8 cellular contexts compared by ENCODE assay signal in genomic region chr14:24139272-24139934, GRCh38. TPM values are rescaled to one million over a fixed set of nuclear protein-coding genes. Genes with fewer than 3 reads are reported as not detected.
DNase-seq lines count a peak whose midpoint lies in the region; ATAC-seq and TF ChIP-seq lines count a peak whose summit lies in the region.

No MANE protein-coding gene starts in this region.

- TF ChIP-seq CTCF in GM12864 (IDR thresholded peaks at IDR 0.05; ENCODE audit: low read depth, low read length, missing control alignments) (peak; percentile 24), progenitor cell of endocrine pancreas (IDR thresholded peaks at IDR 0.05; ENCODE audit: unreplicated experiment) (no peak), coronary artery (IDR thresholded peaks at IDR 0.05) (no peak), testis (IDR thresholded peaks at IDR 0.05) (no peak)

- H3K4me3 ChIP-seq in GM12864 (ENCODE audit: low read depth, low read length) (peak overlapping the region; percentile 70), coronary artery (no peak overlapping the region), testis (no peak overlapping the region)

- no peaks in the 10 kb centered on the region for H3K27me3 ChIP-seq in testis

- no peak for ATAC-seq in central memory CD8-positive, alpha-beta T cell (replicated peaks; ENCODE audit: extremely low read depth, poor library complexity, severe bottlenecking)
- ATAC-seq in HG03025 (IDR thresholded peaks at IDR 0.05; ENCODE audit: low FRiP score, unreplicated experiment), result no peak

- no peaks in the 10 kb centered on the region for H3K9me3 ChIP-seq in testis

- intact Hi-C loops in testis (cut with DNase I; ENCODE audit: low total_unique reads), result no loop called here

- DNase-seq in GM12864 (ENCODE audit: low read depth) (no peak), LoVo (ENCODE audit: low spot score) (peak; percentile 20), progenitor cell of endocrine pancreas (ENCODE audit: low spot score, unreplicated experiment) (no peak), coronary artery (ENCODE audit: low spot score) (no peak), testis (no peak), NCI-H2171 treated with DMSO at 0.1 percent for 48 hours (lab: John Stamatoyannopoulos, UW) (no peak)
- DNase-seq in central memory CD8-positive, alpha-beta T cell (ENCODE audit: low spot score in 2 of 2), result no peak

- TF ChIP-seq POLR2A in testis (IDR thresholded peaks at IDR 0.05), result no peak

- H3K27ac Mint-ChIP-seq in central memory CD8-positive, alpha-beta T cell (ENCODE audit: low read depth), result peak overlapping the region; percentile 24
- no peak overlapping the region for H3K27ac Mint-ChIP-seq in progenitor cell of endocrine pancreas

- peaks cover 24% of the 10 kb centered on the region for H3K4me1 ChIP-seq in testis

- peak overlapping the region; percentile 73 for H3K4me3 Mint-ChIP-seq in central memory CD8-positive, alpha-beta T cell
- H3K4me3 Mint-ChIP-seq in progenitor cell of endocrine pancreas (ENCODE audit: low read depth), result peak overlapping the region; percentile 61

- H3K27me3 Mint-ChIP-seq in central memory CD8-positive, alpha-beta T cell, result no peaks in the 10 kb centered on the region
- H3K27me3 Mint-ChIP-seq in progenitor cell of endocrine pancreas, result no peaks in the 10 kb centered on the region

- H3K9me3 Mint-ChIP-seq in central memory CD8-positive, alpha-beta T cell, result no peaks in the 10 kb centered on the region
- H3K9me3 Mint-ChIP-seq in progenitor cell of endocrine pancreas (ENCODE audit: low read depth), result no peaks in the 10 kb centered on the region

- H3K27ac ChIP-seq in coronary artery (peak overlapping the region in 1 of 2 donors; percentile 17), testis (no peak overlapping the region)

- 81 to 91% methylated on average over 9 of the region's 9 CpGs for WGBS in testis, 2 donors

- H3K36me3 ChIP-seq in testis (ENCODE audit: low read depth, missing control alignments), result no peaks in the 10 kb centered on the region

- peaks cover 50% of the 10 kb centered on the region for H3K4me1 Mint-ChIP-seq in central memory CD8-positive, alpha-beta T cell
- peaks cover 28% of the 10 kb centered on the region for H3K4me1 Mint-ChIP-seq in progenitor cell of endocrine pancreas (ENCODE audit: low read depth)

- H3K36me3 Mint-ChIP-seq in central memory CD8-positive, alpha-beta T cell (ENCODE audit: insufficient read depth), result peaks cover 17% of the 10 kb centered on the region
- H3K36me3 Mint-ChIP-seq in progenitor cell of endocrine pancreas (ENCODE audit: insufficient read depth), result peaks cover 6% of the 10 kb centered on the region

RNA-seq across cellular contexts. Expression of gene EMC9, which starts 2.0 kb away (rescaled TPM):
- total RNA-seq in progenitor cell of endocrine pancreas (22.8 and 22.9 TPM in 2 replicates), testis (10 to 100 TPM; 15.2 to 23.9 TPM)
- polyA plus RNA-seq in testis (ENCODE audit: insufficient read depth, low read depth, low replicate concordance), result 33.7 TPM

RNA-seq across cellular contexts. Expression of gene PSME1, which starts 3.4 kb away (rescaled TPM):
- total RNA-seq in progenitor cell of endocrine pancreas (101 and 103 TPM in 2 replicates), testis (10 to 100 TPM; 43.3 to 63.9 TPM)
- polyA plus RNA-seq in testis (ENCODE audit: insufficient read depth, low read depth, low replicate concordance), result 101 TPM

RNA-seq across cellular contexts. Expression of gene PSME2, which starts 7.0 kb away (rescaled TPM):
- 118 and 120 TPM in 2 replicates for total RNA-seq in progenitor cell of endocrine pancreas
- total RNA-seq in testis, result 10 to 100 TPM; 49.8 to 78.1 TPM
- 122 TPM for polyA plus RNA-seq in testis (ENCODE audit: insufficient read depth, low read depth, low replicate concordance)

RNA-seq across cellular contexts. Expression of gene RNF31, which starts 7.9 kb away (rescaled TPM):
- 99.3 and 104 TPM in 2 replicates for total RNA-seq in progenitor cell of endocrine pancreas
- total RNA-seq in testis, result 10 to 100 TPM; 94.5 to 96.8 TPM
- 71.0 TPM for polyA plus RNA-seq in testis (ENCODE audit: insufficient read depth, low read depth, low replicate concordance)

RNA-seq across cellular contexts. Expression of gene FITM1, which starts 8.9 kb away (rescaled TPM):
- 1.7 and 1.9 TPM in 2 replicates for total RNA-seq in progenitor cell of endocrine pancreas
- total RNA-seq in testis, result 1 to 10 TPM; 2.2 to 3.5 TPM
- polyA plus RNA-seq in testis (ENCODE audit: insufficient read depth, low read depth, low replicate concordance), result 3.7 TPM
